In the genomic region with DNA sequence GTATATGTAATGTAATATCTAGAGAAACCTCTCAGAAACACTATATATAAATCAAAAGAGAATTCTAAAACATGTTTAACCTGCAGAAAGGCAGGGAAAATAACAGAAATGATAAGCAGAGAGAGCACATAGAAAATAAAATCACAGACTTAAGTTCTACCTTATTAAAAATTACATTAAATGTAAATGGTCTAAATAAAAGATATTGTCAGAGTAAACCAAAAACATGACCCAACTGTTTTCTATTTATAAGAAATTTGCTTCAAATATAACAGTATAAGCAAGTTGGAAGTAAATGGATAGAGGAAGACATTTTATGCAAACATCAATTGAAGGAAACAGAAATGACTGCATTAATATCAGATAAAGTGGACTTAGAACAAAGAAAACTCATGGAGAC, we compare ENCODE assay signal across 34 cellular contexts.
"Had no signal": no experiment of that assay in that cellular context is flagged by ENCODE, and none has a peak within 500 bp of the region (broad histone marks: within the 10 kb centered on the region; RNA-seq: fewer than 3 reads in every experiment).

No MANE protein-coding gene starts in this region.

- H3K4me2 ChIP-seq: KMS-11 had no signal

- H3K36me3 ChIP-seq: MG63 had no signal

- H3K27me3 ChIP-seq: MG63 had no signal

- H3K9ac ChIP-seq: KMS-11 had no signal

- DNase-seq: Karpas-422, Kasumi-1, MG63, MM.1S, MV-4-11, NCI-H1048, NCI-H1092, NCI-H1092 treated with DMSO at 0.1 percent for 48 hours, NCI-H1105, NCI-H1105 treated with DMSO at 0.1 percent for 48 hours, NCI-H1417, NCI-H1417 treated with DMSO at 0.1 percent for 48 hours, NCI-H1436, NCI-H146, NCI-H1694, NCI-H1694 treated with DMSO at 0.1 percent for 48 hours, NCI-H187, NCI-H187 treated with DMSO at 0.1 percent for 48 hours, NCI-H1930, NCI-H2029, NCI-H2029 treated with DMSO at 0.1 percent for 48 hours, NCI-H2081, NCI-H2081 treated with DMSO at 0.1 percent for 48 hours, NCI-H2107, NCI-H2171, NCI-H2171 treated with DMSO at 0.1 percent for 48 hours, NCI-H2227 treated with DMSO at 0.1 percent for 48 hours, NCI-H226, NCI-H345, NCI-H446, NCI-H446 treated with DMSO at 0.1 percent for 48 hours, NCI-H510A, NCI-H510A treated with DMSO at 0.1 percent for 48 hours had no signal

- H3K27ac ChIP-seq: KMS-11 had no signal

- H3K4me3 ChIP-seq: MG63 had no signal
